In the genomic region with DNA sequence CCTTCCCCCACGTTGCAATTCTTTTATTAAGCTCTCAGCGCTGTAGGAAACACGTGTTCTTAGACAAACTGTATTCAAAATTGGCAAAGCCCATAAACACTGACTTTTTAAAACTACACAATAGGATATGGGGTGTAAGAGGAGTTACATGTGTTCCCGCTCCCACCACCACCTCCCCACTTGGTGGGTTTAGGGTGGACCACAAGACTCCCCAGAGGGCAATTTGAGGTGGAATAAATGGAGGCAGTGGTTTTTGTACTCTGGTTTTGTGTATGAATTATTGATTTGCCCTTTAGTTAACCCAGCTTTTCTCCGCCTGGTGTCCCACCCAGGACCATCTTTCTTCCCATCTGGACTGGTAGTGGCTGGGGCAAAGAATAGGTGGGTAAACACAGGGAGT, we compare ENCODE assay signal across 17 cellular contexts. TPM values are rescaled to one million over a fixed set of nuclear protein-coding genes. Genes with fewer than 3 reads are reported as not detected.
A peak's percentile ranks its signal among the peaks of the same experiment; 100 is the strongest.
DNase-seq lines count a peak whose midpoint lies in the region; TF ChIP-seq lines count a peak whose summit lies in the region.
"Had no signal": no experiment of that assay in that cellular context is flagged by ENCODE, and none has a peak within 500 bp of the region (broad histone marks: within the 10 kb centered on the region; RNA-seq: fewer than 3 reads in every experiment).

No MANE protein-coding gene starts in this region.

- TF ChIP-seq CTCF in left ventricle myocardium inferior (IDR thresholded peaks at IDR 0.05; ENCODE audit: borderline replicate concordance) (no peak), WERI-Rb-1 (IDR thresholded peaks at IDR 0.05; ENCODE audit: low read depth, low read length) (no peak), breast epithelium (IDR thresholded peaks at IDR 0.05) (no peak)

- H3K4me1 ChIP-seq in left ventricle myocardium inferior = peaks cover 42% of the 10 kb centered on the region
- H3K4me1 ChIP-seq in breast epithelium = peaks cover 0 to 7% of the 10 kb centered on the region in 2 donors

- H3K27me3 ChIP-seq in left ventricle myocardium inferior (ENCODE audit: low read depth) (no peaks in the 10 kb centered on the region), WERI-Rb-1 (ENCODE audit: insufficient read depth, low read depth, severe bottlenecking) (no peaks in the 10 kb centered on the region), breast epithelium (no peaks in the 10 kb centered on the region)

- H3K4me3 ChIP-seq in left ventricle myocardium inferior (no peak overlapping the region), WERI-Rb-1 (ENCODE audit: low read depth, low read length) (no peak overlapping the region), breast epithelium (no peak overlapping the region)

- H3K36me3 ChIP-seq in left ventricle myocardium inferior = peaks cover 7% of the 10 kb centered on the region
- peaks cover 75% of the 10 kb centered on the region for H3K36me3 ChIP-seq in WERI-Rb-1
- H3K36me3 ChIP-seq in breast epithelium = no peaks in the 10 kb centered on the region

- no peak for TF ChIP-seq POLR2A in breast epithelium (IDR thresholded peaks at IDR 0.05)

- intact Hi-C loops in left ventricle myocardium inferior (cut with micrococcal nuclease) = no loop called here
- intact Hi-C loops in cardiac septum (cut with DNase I) = no loop called here
- intact Hi-C loops in breast epithelium (cut with DNase I; ENCODE audit: low total_unique reads) = no loop called here

- DNase-seq in left ventricle myocardium inferior (no peak), cardiac septum (ENCODE audit: low spot score) (no peak), NCI-H1092 (lab: John Stamatoyannopoulos, UW) (peak; percentile 40), WERI-Rb-1 (no peak), cerebellar nuclear complex (lab: John Stamatoyannopoulos, UW) (no peak), breast epithelium (ENCODE audit: low spot score in 2 of 2) (no peak), CD1c-positive myeloid dendritic cell (ENCODE audit: extremely low spot score) (no peak)
- DNase-seq: ACHN; CD4-positive, alpha-beta T cell; DMS153; GF-D8; GOT3; MM.1S; NCI-H1105 treated with DMSO at 0.1 percent for 48 hours; NCI-H1694; NCI-H2171; NCI-H526 had no signal

- peak overlapping the region; percentile 98 for H3K27ac ChIP-seq in left ventricle myocardium inferior (replicated peaks)
- 0 out of 2 replicates have a peak overlapping the region, but pooled peaks have one; percentile 99 for H3K27ac ChIP-seq in WERI-Rb-1
- no peak overlapping the region for H3K27ac ChIP-seq in breast epithelium

- H3K9me3 ChIP-seq in left ventricle myocardium inferior (replicated peaks) (no peaks in the 10 kb centered on the region), WERI-Rb-1 (ENCODE audit: severe bottlenecking) (no peaks in the 10 kb centered on the region), breast epithelium (no peaks in the 10 kb centered on the region)

RNA-seq across cellular contexts. Expression of gene UQCC2, which starts 3.7 kb away (rescaled TPM):
- total RNA-seq in left ventricle myocardium inferior = 199 TPM
- 209 TPM for total RNA-seq in cardiac septum
- 10 to 100 TPM in 2 of 3 donors, 1 to 10 TPM in 1; 9.9 to 19.7 (median 19.6) TPM for total RNA-seq in breast epithelium

RNA-seq across cellular contexts. Expression of gene IP6K3, which starts 38.9 kb away (rescaled TPM):
- total RNA-seq in left ventricle myocardium inferior = 42.0 TPM
- total RNA-seq in cardiac septum = 16.6 TPM
- total RNA-seq in breast epithelium = 1 to 10 TPM in 1 of 3 donors, under 1 TPM in 2; 0.15 to 4.2 (median 0.66) TPM
- total RNA-seq: CD4-positive, alpha-beta T cell had no signal

Comparison
In these comparisons a context has a peak if more than half of its experiments do, and no peak if none do; other contexts are left out.
1. H3K27ac ChIP-seq: peak in left ventricle myocardium inferior (single experiment) and WERI-Rb-1 (single experiment); none in breast epithelium (0 of 2).